In the genomic region with DNA sequence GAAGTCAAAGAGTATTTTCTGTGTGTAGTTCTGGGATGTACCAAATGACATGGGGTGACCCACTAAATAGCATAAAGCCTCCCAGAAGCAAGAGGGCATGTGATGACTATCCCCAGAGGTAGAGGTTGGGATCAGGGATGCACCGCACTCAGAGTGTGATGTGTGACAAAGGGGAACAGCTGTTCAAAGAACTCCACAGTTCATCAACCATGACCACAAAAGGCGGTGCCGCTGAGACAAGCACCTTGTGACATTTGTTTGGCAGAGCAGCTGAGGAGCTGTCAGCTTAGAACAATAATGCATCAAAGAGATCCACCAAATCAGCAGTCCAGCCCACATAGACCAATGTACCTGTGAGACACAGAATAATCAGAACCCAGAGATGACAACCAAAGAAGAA, we compare ENCODE assay signal across 12 cellular contexts.
DNase-seq lines count a peak whose midpoint lies in the region; ATAC-seq and TF ChIP-seq lines count a peak whose summit lies in the region.
"Had no signal": no experiment of that assay in that cellular context is flagged by ENCODE, and none has a peak within 500 bp of the region (broad histone marks: within the 10 kb centered on the region; RNA-seq: fewer than 3 reads in every experiment).

No MANE protein-coding gene starts in this region.

- in situ Hi-C loops in GM13976 (cut with MboI; ENCODE audit: low sequenced_read_pairs, unreplicated experiment): no loop called here

- peaks cover 3% of the 10 kb centered on the region for H3K9me3 Mint-ChIP-seq in glutamatergic neuron (ENCODE audit: unreplicated experiment)
- peaks cover 3% of the 10 kb centered on the region for H3K9me3 Mint-ChIP-seq in stimulated activated memory B cell treated with anti-CD40 and anti-IgM and Interleukin-4, amounts not matched to agents 10 μg/mL and 1 μg/mL and 100 μg/mL, for 72 hours
- H3K9me3 Mint-ChIP-seq: activated naive CD8-positive, alpha-beta T cell treated with anti-CD3 and anti-CD28 coated beads for 36 hours had no signal

- H3K36me3 Mint-ChIP-seq in glutamatergic neuron (ENCODE audit: unreplicated experiment): no peaks in the 10 kb centered on the region
- no peaks in the 10 kb centered on the region for H3K36me3 Mint-ChIP-seq in stimulated activated memory B cell treated with anti-CD40 and anti-IgM and Interleukin-4, amounts not matched to agents 10 μg/mL and 1 μg/mL and 100 μg/mL, for 72 hours
- H3K36me3 Mint-ChIP-seq: activated naive CD8-positive, alpha-beta T cell treated with anti-CD3 and anti-CD28 coated beads for 36 hours had no signal

- H3K27me3 Mint-ChIP-seq in glutamatergic neuron (ENCODE audit: unreplicated experiment): no peaks in the 10 kb centered on the region
- no peaks in the 10 kb centered on the region for H3K27me3 Mint-ChIP-seq in stimulated activated memory B cell treated with anti-CD40 and anti-IgM and Interleukin-4, amounts not matched to agents 10 μg/mL and 1 μg/mL and 100 μg/mL, for 72 hours
- H3K27me3 Mint-ChIP-seq: activated naive CD8-positive, alpha-beta T cell treated with anti-CD3 and anti-CD28 coated beads for 36 hours; T-helper 17 cell had no signal

- peak; percentile 98 for DNase-seq in NCI-H345 (lab: John Stamatoyannopoulos, UW)
- DNase-seq in glutamatergic neuron: no peak
- DNase-seq in GM13976 (ENCODE audit: low spot score): no peak
- DNase-seq: activated naive CD8-positive, alpha-beta T cell treated with anti-CD3 and anti-CD28 coated beads for 36 hours; foreskin melanocyte; GDM1; T-helper 17 cell had no signal

- TF ChIP-seq CTCF in glutamatergic neuron (IDR thresholded peaks at IDR 0.05; ENCODE audit: partially characterized antibody, unreplicated experiment) (no peak), GM13976 (IDR thresholded peaks at IDR 0.05; ENCODE audit: borderline replicate concordance, control extremely low read depth, extremely low read depth, insufficient read depth, missing control alignments) (no peak)

- H3K27ac Mint-ChIP-seq in glutamatergic neuron (ENCODE audit: unreplicated experiment): peak overlapping the region; percentile 82
- H3K27ac Mint-ChIP-seq in stimulated activated memory B cell treated with anti-CD40 and anti-IgM and Interleukin-4, amounts not matched to agents 10 μg/mL and 1 μg/mL and 100 μg/mL, for 72 hours: no peak overlapping the region
- H3K27ac Mint-ChIP-seq: activated naive CD8-positive, alpha-beta T cell treated with anti-CD3 and anti-CD28 coated beads for 36 hours; T-helper 17 cell had no signal

- no peak overlapping the region for H3K4me3 Mint-ChIP-seq in glutamatergic neuron (ENCODE audit: unreplicated experiment)
- no peak overlapping the region for H3K4me3 Mint-ChIP-seq in stimulated activated memory B cell treated with anti-CD40 and anti-IgM and Interleukin-4, amounts not matched to agents 10 μg/mL and 1 μg/mL and 100 μg/mL, for 72 hours
- H3K4me3 Mint-ChIP-seq: activated naive CD8-positive, alpha-beta T cell treated with anti-CD3 and anti-CD28 coated beads for 36 hours; T-helper 17 cell had no signal

- ATAC-seq in GM19395 (IDR thresholded peaks at IDR 0.05; ENCODE audit: unreplicated experiment): peak; percentile 50
- peak; percentile 80 for ATAC-seq in HG03442 (IDR thresholded peaks at IDR 0.05; ENCODE audit: unreplicated experiment)
- no peak for ATAC-seq in stimulated activated memory B cell treated with anti-CD40 and anti-IgM and Interleukin-4, amounts not matched to agents 10 μg/mL and 1 μg/mL and 100 μg/mL, for 72 hours
- ATAC-seq in HG03045 (IDR thresholded peaks at IDR 0.05; ENCODE audit: unreplicated experiment): no peak
- ATAC-seq: Panc1, T-helper 17 cell had no signal

- H3K4me1 Mint-ChIP-seq in glutamatergic neuron (ENCODE audit: low read depth, unreplicated experiment): peaks cover 12% of the 10 kb centered on the region
- H3K4me1 Mint-ChIP-seq in stimulated activated memory B cell treated with anti-CD40 and anti-IgM and Interleukin-4, amounts not matched to agents 10 μg/mL and 1 μg/mL and 100 μg/mL, for 72 hours: no peaks in the 10 kb centered on the region
- H3K4me1 Mint-ChIP-seq: activated naive CD8-positive, alpha-beta T cell treated with anti-CD3 and anti-CD28 coated beads for 36 hours; T-helper 17 cell had no signal

Comparison
In these comparisons a context has a peak if more than half of its experiments do, and no peak if none do; other contexts are left out.
1. ATAC-seq: peak in GM19395 (single experiment) and HG03442 (single experiment); none in stimulated activated memory B cell treated with anti-CD40 and anti-IgM and Interleukin-4, amounts not matched to agents 10 μg/mL and 1 μg/mL and 100 μg/mL, for 72 hours (single experiment) and HG03045 (single experiment).